ENCODE assay signal across 9 cellular contexts in genomic region chr5:32076699-32077695, GRCh38.
A peak's percentile ranks its signal among the peaks of the same experiment; 100 is the strongest.
DNase-seq lines count a peak whose midpoint lies in the region; ATAC-seq and TF ChIP-seq lines count a peak whose summit lies in the region.
"Had no signal": no experiment of that assay in that cellular context is flagged by ENCODE, and none has a peak within 500 bp of the region (broad histone marks: within the 10 kb centered on the region; RNA-seq: fewer than 3 reads in every experiment).

No MANE protein-coding gene starts in this region.

- H3K14ac ChIP-seq in H9 (ENCODE audit: insufficient read depth, low read length) = no peak overlapping the region

- POLR2A ChIA-PET in activated CD4-positive, alpha-beta memory T cell treated with anti-CD3 and anti-CD28 coated beads for 36 hours (lab: Charles Lee) = interaction anchor here (0.7 kb wide), 1 partner anchor 106 kb away, joined by 3 read pairs; no protein-coding TSS in a partner anchor

- H3K36me3 Mint-ChIP-seq in H9 (ENCODE audit: insufficient read depth in 1 of 3, low read depth in 3 of 3) = peaks cover 3 to 12% (median 5%) of the 10 kb centered on the region in 3 experiments; a peak in 6 of 7 replicates
- no peaks in the 10 kb centered on the region for H3K36me3 Mint-ChIP-seq in activated CD4-positive, alpha-beta memory T cell treated with anti-CD3 and anti-CD28 coated beads for 36 hours

- H3K56ac ChIP-seq in H9 (ENCODE audit: insufficient read length, low read depth, low read length) = no peak overlapping the region

- peak; percentile 86 for TF ChIP-seq CTCF in H9 (conservative IDR thresholded peaks at IDR 0.05)

- no peaks in the 10 kb centered on the region for H3K27me3 ChIP-seq in H9 (ENCODE audit: insufficient read depth, low read length)

- CTCF ChIA-PET in activated CD4-positive, alpha-beta memory T cell treated with anti-CD3 and anti-CD28 coated beads for 36 hours (lab: Charles Lee) = interaction anchor here (0.7 to 1.8 kb wide), 23 partner anchors 10 to 497 kb away, joined by 3 to 13 read pairs (median 3); no protein-coding TSS in a partner anchor

- no peak overlapping the region for H3K23ac ChIP-seq in H9 (ENCODE audit: insufficient read length, low read depth, low read length)

- no peaks in the 10 kb centered on the region for H3K9me3 Mint-ChIP-seq in H9
- H3K9me3 Mint-ChIP-seq in activated CD4-positive, alpha-beta memory T cell treated with anti-CD3 and anti-CD28 coated beads for 36 hours = no peaks in the 10 kb centered on the region

- H3K27ac ChIP-seq in H9 (ENCODE audit: insufficient read length, low read depth, low read length) = no peak overlapping the region
- H3K27ac ChIP-seq: skin epidermis had no signal

- H3K4me1 ChIP-seq in H9 (ENCODE audit: insufficient read depth, low read length) = no peaks in the 10 kb centered on the region

- H2AFZ ChIP-seq in H9 (ENCODE audit: low read length) = no peak overlapping the region

- H2BK20ac ChIP-seq in H9 (ENCODE audit: low read depth, low read length, poor library complexity, severe bottlenecking) = no peak overlapping the region

- DNase-seq in DMS 273 (lab: John Stamatoyannopoulos, UW; ENCODE audit: unreplicated experiment) (peak; percentile 73), H9 (no peak), NCI-H345 (lab: John Stamatoyannopoulos, UW) (peak; percentile 58), globus pallidus (ENCODE audit: low spot score) (peak; percentile 68), renal cortical epithelial cell (ENCODE audit: low read depth) (peak; percentile 65)
- peak; percentile 47 for DNase-seq in activated CD4-positive, alpha-beta memory T cell treated with anti-CD3 and anti-CD28 coated beads for 36 hours

- H4K91ac ChIP-seq in H9 (ENCODE audit: insufficient read length, low read depth, low read length) = no peak overlapping the region

- H4K20me1 ChIP-seq in H9 (ENCODE audit: control insufficient read depth, insufficient read depth, insufficient read length) = no peaks in the 10 kb centered on the region

- no peak overlapping the region for H3K9ac ChIP-seq in H9 (ENCODE audit: extremely low read depth, insufficient read length, low read length)

- H3K27me3 Mint-ChIP-seq in H9 (ENCODE audit: low read depth) = no peaks in the 10 kb centered on the region
- H3K27me3 Mint-ChIP-seq in activated CD4-positive, alpha-beta memory T cell treated with anti-CD3 and anti-CD28 coated beads for 36 hours = no peaks in the 10 kb centered on the region

- H3K27ac Mint-ChIP-seq in H9 = 0 out of 7 replicates have a peak overlapping the region, but pooled peaks of 1 of the 3 experiments have one; percentile 28
- no peak overlapping the region for H3K27ac Mint-ChIP-seq in activated CD4-positive, alpha-beta memory T cell treated with anti-CD3 and anti-CD28 coated beads for 36 hours

- WGBS in H9 (ENCODE audit: extremely low coverage, insufficient read length, low lambda C conversion rate) = no CpG with 5 or more reads among the region's 4 CpGs

- no peaks in the 10 kb centered on the region for H3K79me1 ChIP-seq in H9 (ENCODE audit: insufficient read depth, low read depth, low read length, poor library complexity, severe bottlenecking)

- no peak overlapping the region for H3T11ph ChIP-seq in H9 (ENCODE audit: low read length)

- no peaks in the 10 kb centered on the region for H3K79me2 ChIP-seq in H9 (ENCODE audit: insufficient read depth, low read length)

- H3K9me3 ChIP-seq in H9 (ENCODE audit: control insufficient read depth, low read depth, low read length) = no peaks in the 10 kb centered on the region

- no peak overlapping the region for H2BK15ac ChIP-seq in H9 (ENCODE audit: low read depth, low read length)

- H3K4me1 Mint-ChIP-seq in H9 = no peaks in the 10 kb centered on the region
- peaks cover 3% of the 10 kb centered on the region for H3K4me1 Mint-ChIP-seq in activated CD4-positive, alpha-beta memory T cell treated with anti-CD3 and anti-CD28 coated beads for 36 hours (ENCODE audit: low read depth)

- no peak overlapping the region for H4K8ac ChIP-seq in H9 (replicated peaks; ENCODE audit: insufficient read length, low read depth, low read length)

- no peaks in the 10 kb centered on the region for H3K23me2 ChIP-seq in H9 (ENCODE audit: insufficient read length, low read depth, low read length, poor library complexity, severe bottlenecking)

- no peak overlapping the region for H2AK5ac ChIP-seq in H9 (ENCODE audit: insufficient read length, low read length)

- intact Hi-C loops in activated CD4-positive, alpha-beta memory T cell treated with anti-CD3 and anti-CD28 coated beads for 36 hours (cut with micrococcal nuclease) = loop anchor here (1.0 kb wide), 2 partner anchors 252 to 496 kb away; no protein-coding TSS in a partner anchor

- no peak overlapping the region for H3K4me2 ChIP-seq in H9 (ENCODE audit: insufficient read depth, insufficient read length, low read length)

- no peak overlapping the region for H4K5ac ChIP-seq in H9 (ENCODE audit: insufficient read length, low read depth, low read length)

- H2BK12ac ChIP-seq in H9 (ENCODE audit: insufficient read length, low read depth, low read length) = no peak overlapping the region

- no peak overlapping the region for H3K4ac ChIP-seq in H9 (ENCODE audit: low read depth, low read length)

- no peak overlapping the region for H2BK5ac ChIP-seq in H9 (ENCODE audit: insufficient read length, low read length)

- H3K18ac ChIP-seq in H9 (ENCODE audit: insufficient read length, low read depth, low read length) = no peak overlapping the region

- H3K4me3 Mint-ChIP-seq in H9 = no peak overlapping the region
- H3K4me3 Mint-ChIP-seq in activated CD4-positive, alpha-beta memory T cell treated with anti-CD3 and anti-CD28 coated beads for 36 hours = no peak overlapping the region

- H2BK120ac ChIP-seq in H9 (ENCODE audit: low read depth, low read length, poor library complexity, severe bottlenecking) = no peak overlapping the region

- no peak for ATAC-seq in GM18858 (IDR thresholded peaks at IDR 0.05; ENCODE audit: unreplicated experiment)
- no peak for ATAC-seq in GM21390 (IDR thresholded peaks at IDR 0.05; ENCODE audit: unreplicated experiment)
